8 cellular contexts compared by ENCODE assay signal in the genomic region with DNA sequence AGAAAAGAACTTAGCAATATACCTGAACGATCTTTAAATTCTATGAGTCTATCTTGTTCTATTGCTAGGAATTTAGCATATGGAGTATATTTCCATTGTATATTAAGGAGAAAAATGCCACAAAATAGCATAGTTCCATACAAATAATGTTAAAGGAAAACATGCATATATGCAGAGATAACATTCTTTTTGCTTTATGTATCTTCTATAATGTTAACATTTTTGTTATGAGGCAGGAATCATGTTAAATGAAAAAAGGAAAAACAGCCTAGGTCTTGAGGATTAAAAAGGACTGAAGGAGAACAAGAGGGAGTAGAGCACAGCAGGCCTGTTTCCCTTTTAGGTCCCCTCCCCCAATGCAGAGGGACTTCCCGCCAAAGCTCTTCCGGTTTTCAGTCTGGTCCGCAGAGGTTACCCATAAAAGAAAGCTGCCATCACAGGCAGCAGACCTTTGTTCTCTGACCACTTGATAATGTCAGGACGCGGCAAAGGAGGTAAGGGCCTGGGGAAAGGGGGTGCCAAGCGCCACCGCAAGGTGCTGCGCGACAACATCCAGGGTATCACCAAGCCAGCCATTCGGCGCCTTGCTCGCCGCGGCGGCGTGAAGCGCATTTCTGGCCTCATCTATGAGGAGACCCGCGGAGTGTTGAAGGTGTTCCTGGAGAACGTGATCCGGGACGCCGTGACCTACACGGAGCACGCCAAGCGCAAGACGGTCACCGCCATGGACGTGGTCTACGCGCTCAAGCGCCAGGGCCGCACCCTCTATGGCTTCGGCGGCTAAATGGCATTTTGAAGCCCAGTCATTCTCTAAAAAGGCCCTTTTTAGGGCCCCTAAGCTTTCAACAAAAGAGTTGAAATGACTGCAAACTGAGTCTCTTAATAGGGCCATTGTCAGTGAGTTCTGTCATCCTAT.
DNase-seq lines count a peak whose midpoint lies in the region; TF ChIP-seq lines count a peak whose summit lies in the region.

No MANE protein-coding gene starts in this region.

- H3K36me3 Mint-ChIP-seq in HFFc6 (ENCODE audit: low read depth) (no peaks in the 10 kb centered on the region; the same call in 1 of the 2 replicates), nephron (ENCODE audit: low read depth) (peaks cover 4% of the 10 kb centered on the region), type B pancreatic cell (no peaks in the 10 kb centered on the region)

- peaks cover 52% of the 10 kb centered on the region for H3K4me1 Mint-ChIP-seq in HFFc6 (ENCODE audit: low read depth)
- H3K4me1 Mint-ChIP-seq in nephron: peaks cover 46% of the 10 kb centered on the region
- H3K4me1 Mint-ChIP-seq in type B pancreatic cell (ENCODE audit: unreplicated experiment): peaks cover 24% of the 10 kb centered on the region

- H3K4me3 ChIP-seq in GM12865 (ENCODE audit: low read depth, low read length): peak overlapping the region; percentile 87

- H3K27me3 Mint-ChIP-seq in HFFc6 (ENCODE audit: insufficient read depth): no peaks in the 10 kb centered on the region; the same call in 1 of the 2 replicates
- no peaks in the 10 kb centered on the region for H3K27me3 Mint-ChIP-seq in nephron (ENCODE audit: low read depth)
- H3K27me3 Mint-ChIP-seq in type B pancreatic cell: no peaks in the 10 kb centered on the region

- H3K4me3 Mint-ChIP-seq in HFFc6: peak overlapping the region; percentile 91
- peak overlapping the region; percentile 97 to 99 (median 98) for H3K4me3 Mint-ChIP-seq in nephron
- H3K4me3 Mint-ChIP-seq in type B pancreatic cell: peak overlapping the region; percentile 98

- DNase-seq in GM12865 (ENCODE audit: low read depth): peak; percentile 97
- DNase-seq in HFFc6: peak; percentile 21
- DNase-seq in NCI-H187 (lab: John Stamatoyannopoulos, UW): peak; percentile 69 to 73
- peak; percentile 30 for DNase-seq in activated T-cell treated with anti-CD3 and anti-CD28 coated beads for 1 hour (ENCODE audit: low read depth)
- DNase-seq in fibroblast of gingiva (ENCODE audit: low read depth): peak; percentile 28
- peak; percentile 77 for DNase-seq in type B pancreatic cell (ENCODE audit: extremely low spot score, unreplicated experiment)
- no peak for DNase-seq in 8988T

- TF ChIP-seq CTCF in GM12865 (IDR thresholded peaks at IDR 0.05; ENCODE audit: insufficient read depth, low read depth, low read length, missing control alignments) (no peak), HFFc6 (IDR thresholded peaks at IDR 0.05) (no peak), nephron (IDR thresholded peaks at IDR 0.05; ENCODE audit: unreplicated experiment in 3 of 3) (no peak), type B pancreatic cell (conservative IDR thresholded peaks at IDR 0.05) (peak; percentile 33)

- H3K9me3 Mint-ChIP-seq in HFFc6: no peaks in the 10 kb centered on the region
- no peaks in the 10 kb centered on the region for H3K9me3 Mint-ChIP-seq in nephron
- H3K9me3 Mint-ChIP-seq in type B pancreatic cell: no peaks in the 10 kb centered on the region

- H3K27ac Mint-ChIP-seq in HFFc6 (peak overlapping the region; percentile 88), nephron (peak overlapping the region; percentile 99 to 100 (median 100)), type B pancreatic cell (peak overlapping the region; percentile 99)
